In genomic region chr6:10403385-10404106, GRCh38 we compare ENCODE assay signal across 7 cellular contexts. TPM values are rescaled to one million over a fixed set of nuclear protein-coding genes. Genes with fewer than 3 reads are reported as not detected.
A peak's percentile ranks its signal among the peaks of the same experiment; 100 is the strongest.
DNase-seq lines count a peak whose midpoint lies in the region; ATAC-seq and TF ChIP-seq lines count a peak whose summit lies in the region.

No MANE protein-coding gene starts in this region.

- TF ChIP-seq CTCF in IMR-90 (conservative IDR thresholded peaks at IDR 0.05; ENCODE audit: low read depth, low read length) (no peak), MCF 10A (IDR thresholded peaks at IDR 0.05; ENCODE audit: unreplicated experiment) (no peak), mesothelial cell of epicardium (IDR thresholded peaks at IDR 0.05; ENCODE audit: unreplicated experiment) (no peak)

- H3K27ac ChIP-seq in IMR-90 (ENCODE audit: insufficient read depth, low read length): peak overlapping the region; percentile 67

- H3K27me3 Mint-ChIP-seq in MCF 10A (ENCODE audit: insufficient read depth, unreplicated experiment): no peaks in the 10 kb centered on the region
- peaks cover 27% of the 10 kb centered on the region for H3K27me3 Mint-ChIP-seq in mesothelial cell of epicardium (ENCODE audit: low read depth)

- H3K14ac ChIP-seq in IMR-90 (replicated peaks; ENCODE audit: low read depth, low read length): peak overlapping the region; percentile 77

- H2AK9ac ChIP-seq in IMR-90 (replicated peaks; ENCODE audit: low read depth, low read length, poor library complexity): peak overlapping the region; percentile 79

- WGBS in IMR-90 (ENCODE audit: extremely low coverage in 2 of 2, insufficient read length in 1 of 2), 2 experiments: 0% methylated on average over 1 of the region's 16 CpGs; no CpG with 5 or more reads in 1 of the 2 experiments

- H3K9me3 ChIP-seq in IMR-90 (ENCODE audit: control insufficient read depth, insufficient read depth, low read length): no peaks in the 10 kb centered on the region

- H3K79me1 ChIP-seq in IMR-90 (ENCODE audit: low read depth in 1 of 2, low read length in 2 of 2): peaks cover 0 to 9% of the 10 kb centered on the region in 2 experiments; a peak in 1 of 4 replicates

- H2BK20ac ChIP-seq in IMR-90 (ENCODE audit: low read depth, low read length): peak overlapping the region; percentile 21; the same call in 1 of the 2 replicates

- intact Hi-C loops in IMR-90 (cut with micrococcal nuclease) (loop anchor here (5.0 to 10.0 kb wide), 2 partner anchors 86 to 259 kb away; no protein-coding TSS in a partner anchor), MCF 10A (cut with micrococcal nuclease) (loop anchor here (1.0 to 10.0 kb wide), 6 partner anchors 91 to 759 kb away; no protein-coding TSS in a partner anchor)

- H4K8ac ChIP-seq in IMR-90 (ENCODE audit: low read depth in 2 of 2, low read length in 2 of 2): peak overlapping the region; percentile 94 to 95

- in situ Hi-C loops in IMR-90 (cut with MboI; ENCODE audit: low sequenced_read_pairs): loop anchor here (25.0 kb wide), 2 partner anchors 866 to 1966 kb away; partner anchors contain the start of gene SLC35B3

- H4K5ac ChIP-seq in IMR-90 (ENCODE audit: low read depth, low read length): peak overlapping the region; percentile 35; the same call in 1 of the 2 replicates

- peak overlapping the region; percentile 67 for H3K4ac ChIP-seq in IMR-90 (ENCODE audit: low read depth, low read length)

- H2AFZ ChIP-seq in IMR-90 (replicated peaks; ENCODE audit: low read length, poor library complexity): peak overlapping the region; percentile 94

- peak overlapping the region; percentile 68 for H3K4me3 ChIP-seq in IMR-90 (ENCODE audit: insufficient read depth, low read depth, low read length)

- peak overlapping the region; percentile 42 for H2BK5ac ChIP-seq in IMR-90 (ENCODE audit: low read depth, low read length, poor library complexity, severe bottlenecking)

- peak overlapping the region; percentile 94 for H3K4me2 ChIP-seq in IMR-90 (ENCODE audit: low read depth, low read length)

- peak overlapping the region; percentile 94 for H3K4me3 Mint-ChIP-seq in MCF 10A (ENCODE audit: unreplicated experiment)
- H3K4me3 Mint-ChIP-seq in mesothelial cell of epicardium: peak overlapping the region; percentile 71

- peak overlapping the region; percentile 38; the same call in 1 of the 2 replicates for H3K18ac ChIP-seq in IMR-90 (ENCODE audit: low read depth, low read length)

- BruUV-seq in IMR-90 (replicated peaks; lab: Mats Ljungman, UMichigan) (no TSS peak), MCF 10A (replicated peaks; lab: Mats Ljungman, UMichigan) (no TSS peak)

- peaks cover 5% of the 10 kb centered on the region for H3K27me3 ChIP-seq in IMR-90 (ENCODE audit: control insufficient read depth, insufficient read depth, low read length)

- H3K36me3 Mint-ChIP-seq in MCF 10A (ENCODE audit: insufficient read depth, unreplicated experiment) (peaks cover 100% of the 10 kb centered on the region), mesothelial cell of epicardium (peaks cover 15% of the 10 kb centered on the region)

- no peak overlapping the region for H2BK15ac ChIP-seq in IMR-90 (ENCODE audit: low read depth, low read length)

- H3K9me1 ChIP-seq in IMR-90 (ENCODE audit: insufficient read depth, low read length): 0 out of 2 replicates have a peak, but pooled peaks cover 4% of the 10 kb centered on the region

- H3K27ac Mint-ChIP-seq in MCF 10A (ENCODE audit: low read depth, unreplicated experiment) (peak overlapping the region; percentile 99), mesothelial cell of epicardium (peak overlapping the region; percentile 94)

- peak overlapping the region; percentile 84 for H4K91ac ChIP-seq in IMR-90 (ENCODE audit: insufficient read depth, low read depth, low read length)

- dilution Hi-C loops in IMR-90 (cut with HindIII; ENCODE audit: low sequenced_read_pairs, unreplicated experiment): no loop called here

- ATAC-seq in GM18498 (IDR thresholded peaks at IDR 0.05; ENCODE audit: unreplicated experiment) (peak; percentile 30), GM21825 (IDR thresholded peaks at IDR 0.05; ENCODE audit: unreplicated experiment) (peak; percentile 24), IMR-90 (ENCODE audit: low read depth) (peak; percentile 13)

- H3K9me3 Mint-ChIP-seq in MCF 10A (ENCODE audit: unreplicated experiment) (no peaks in the 10 kb centered on the region), mesothelial cell of epicardium (no peaks in the 10 kb centered on the region)

- H2BK120ac ChIP-seq in IMR-90 (ENCODE audit: low read depth, low read length): peak overlapping the region; percentile 73

- TF ChIP-seq POLR2A in IMR-90 (IDR thresholded peaks at IDR 0.05; ENCODE audit: low read depth, low read length): no peak

- no peaks in the 10 kb centered on the region; the same call in 1 of the 2 replicates for H4K20me1 ChIP-seq in IMR-90 (ENCODE audit: insufficient read depth, low read length)

- peak overlapping the region; percentile 72 for H3K9ac ChIP-seq in IMR-90 (ENCODE audit: low read depth, low read length)

- H2AK5ac ChIP-seq in IMR-90 (ENCODE audit: low read depth, low read length): 0 out of 2 replicates have a peak overlapping the region, but pooled peaks have one; percentile 40

- H3K23ac ChIP-seq in IMR-90 (ENCODE audit: low read depth, low read length): peak overlapping the region; percentile 53; the same call in 1 of the 2 replicates

- 0 out of 2 replicates have a peak overlapping the region, but pooled peaks have one; percentile 84 for H3K56ac ChIP-seq in IMR-90 (ENCODE audit: extremely low read depth, insufficient read depth, low read length)

- peak; percentile 85 for DNase-seq in IMR-90
- peak; percentile 93 for DNase-seq in MCF 10A (ENCODE audit: unreplicated experiment)
- DNase-seq in mesothelial cell of epicardium (ENCODE audit: low spot score in 2 of 2, unreplicated experiment in 2 of 2): no peak
- no peak for DNase-seq in NCI-H510A (lab: John Stamatoyannopoulos, UW)
- DNase-seq in NCI-H1417 treated with DMSO at 0.1 percent for 48 hours (lab: John Stamatoyannopoulos, UW): no peak

- POLR2A ChIA-PET in IMR-90 (lab: Charles Lee; ENCODE audit: unreplicated experiment) (no interaction called here), MCF 10A (lab: Yijun Ruan, JAX) (interaction anchor here (1.0 to 13.2 kb wide), 12 partner anchors 11 to 871 kb away, joined by 3 to 575 read pairs (median 8); partner anchors contain the start of gene TFAP2A)

- H3K4me1 ChIP-seq in IMR-90 (ENCODE audit: control insufficient read depth, insufficient read depth, low read length): peaks cover 2% of the 10 kb centered on the region

- no peak for TF ChIP-seq RAD21 in IMR-90 (IDR thresholded peaks at IDR 0.05; ENCODE audit: low read length)

- CTCF ChIA-PET in IMR-90 (lab: Yijun Ruan, JAX) (interaction anchor here (1.0 kb wide), 1 partner anchor 11 kb away, joined by 3 read pairs; no protein-coding TSS in a partner anchor), MCF 10A (lab: Yijun Ruan, JAX) (interaction anchor here (0.5 to 4.2 kb wide), 3 partner anchors 11 to 315 kb away, joined by 3 to 41 read pairs (median 4); partner anchors contain the start of gene TFAP2A)

- no peaks in the 10 kb centered on the region for H3K36me3 ChIP-seq in IMR-90 (ENCODE audit: control insufficient read depth, insufficient read depth, low read length)

- peaks cover 83% of the 10 kb centered on the region for H3K4me1 Mint-ChIP-seq in MCF 10A (ENCODE audit: insufficient read depth, unreplicated experiment)
- peaks cover 92% of the 10 kb centered on the region for H3K4me1 Mint-ChIP-seq in mesothelial cell of epicardium

TF ChIP-seq in IMR-90, 13 proteins besides CTCF, POLR2A, EP300 and RAD21:
- peak; percentile 59 for TF ChIP-seq FOS (IDR thresholded peaks at IDR 0.05; ENCODE audit: low read depth, low read length)
- TF ChIP-seq RCOR1 (IDR thresholded peaks at IDR 0.05; ENCODE audit: insufficient replicate concordance, low read length): no peak
- TF ChIP-seq MAZ (IDR thresholded peaks at IDR 0.05; ENCODE audit: borderline replicate concordance, low read depth, low read length): no peak
- TF ChIP-seq RFX5 (IDR thresholded peaks at IDR 0.05; ENCODE audit: low read depth, low read length): no peak
- TF ChIP-seq, protein P1, sequence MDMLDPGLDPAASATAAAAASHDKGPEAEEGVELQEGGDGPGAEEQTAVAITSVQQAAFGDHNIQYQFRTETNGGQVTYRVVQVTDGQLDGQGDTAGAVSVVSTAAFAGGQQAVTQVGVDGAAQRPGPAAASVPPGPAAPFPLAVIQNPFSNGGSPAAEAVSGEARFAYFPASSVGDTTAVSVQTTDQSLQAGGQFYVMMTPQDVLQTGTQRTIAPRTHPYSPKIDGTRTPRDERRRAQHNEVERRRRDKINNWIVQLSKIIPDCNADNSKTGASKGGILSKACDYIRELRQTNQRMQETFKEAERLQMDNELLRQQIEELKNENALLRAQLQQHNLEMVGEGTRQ (IDR thresholded peaks at IDR 0.05; ENCODE audit: low read depth, low read length): no peak
- 0 out of 2 replicates have a peak, but pooled peaks have one; percentile 14 for TF ChIP-seq BHLHE40 (IDR thresholded peaks at IDR 0.05; ENCODE audit: low read depth, low read length)
- peak; percentile 76 for TF ChIP-seq CEBPB (IDR thresholded peaks at IDR 0.05; ENCODE audit: low read depth, low read length)
- TF ChIP-seq SMC3 (IDR thresholded peaks at IDR 0.05; ENCODE audit: low read depth, low read length): no peak
- TF ChIP-seq MAFK (IDR thresholded peaks at IDR 0.05; ENCODE audit: low read depth, low read length): no peak
TF ChIP-seq in IMR-90: peak in this region for 3.

RNA-seq across cellular contexts. Expression of gene TFAP2A, which starts 11.3 kb away (rescaled TPM):
- total RNA-seq in IMR-90 (2012; rRNA removed) (0.72 and 1.1 TPM in 2 replicates), MCF 10A (2022) (78.2 and 87.4 TPM in 2 replicates), mesothelial cell of epicardium (62.4 to 63.5 TPM (median 63.4 TPM) in 3 replicates)
- polyA plus RNA-seq in IMR-90 (2012; rRNA removed): 7.1 and 8.6 TPM in 2 replicates
- 5.0 and 6.4 TPM in 2 replicates for polyA plus RNA-seq in IMR-90 (2012; cell fraction: cytosol; rRNA removed)
- 13.4 and 17.5 TPM in 2 replicates for polyA plus RNA-seq in IMR-90 (2012; cell fraction: nucleus; rRNA removed; ENCODE audit: low replicate concordance)

Comparison
In these comparisons a context has a peak if more than half of its experiments do, and no peak if none do; other contexts are left out.
1. DNase-seq: peak in IMR-90 (single experiment) and MCF 10A (single experiment); none in mesothelial cell of epicardium (0 of 2), NCI-H510A (single experiment) and NCI-H1417 treated with DMSO at 0.1 percent for 48 hours (single experiment).
2. RNA of gene TFAP2A, which starts 11.3 kb away (total RNA-seq): 78.2 to 87.4 TPM in MCF 10A and 62.4 to 63.5 TPM in mesothelial cell of epicardium; 0.72 to 1.1 TPM in IMR-90; every median in the first group is over 10 times any median in the second.
3. Peak in every context shown above with its lines, with median percentiles within 50 percentile points of each other: ATAC-seq.